Comparison of ENCODE assay signal across 1 cellular context in genomic region chr22:18975434-18976196, GRCh38.
TF ChIP-seq lines count a peak whose summit lies in the region.

No MANE protein-coding gene starts in this region.

TF ChIP-seq in HepG2, 621 proteins besides CTCF, POLR2A, EP300 and RAD21:
- no peak for TF ChIP-seq ZNF563 (CRISPR knock-in tag; IDR thresholded peaks at IDR 0.05)
- TF ChIP-seq ZNF879 (CRISPR knock-in tag; IDR thresholded peaks at IDR 0.05): no peak
- TF ChIP-seq GATAD2A (CRISPR knock-in tag; IDR thresholded peaks at IDR 0.05): no peak
- TF ChIP-seq ZNF672 (CRISPR knock-in tag; IDR thresholded peaks at IDR 0.05): no peak
- TF ChIP-seq ZNF687 (CRISPR knock-in tag; IDR thresholded peaks at IDR 0.05): 0 out of 2 replicates have a peak, but pooled peaks have one; percentile 11
- TF ChIP-seq ZNF501 (CRISPR knock-in tag; IDR thresholded peaks at IDR 0.05): no peak
- no peak for TF ChIP-seq ZNF24 (IDR thresholded peaks at IDR 0.05)
- TF ChIP-seq RAD51 (IDR thresholded peaks at IDR 0.05; ENCODE audit: borderline replicate concordance): no peak
